Comparison of ENCODE assay signal across 17 cellular contexts in the genomic region with DNA sequence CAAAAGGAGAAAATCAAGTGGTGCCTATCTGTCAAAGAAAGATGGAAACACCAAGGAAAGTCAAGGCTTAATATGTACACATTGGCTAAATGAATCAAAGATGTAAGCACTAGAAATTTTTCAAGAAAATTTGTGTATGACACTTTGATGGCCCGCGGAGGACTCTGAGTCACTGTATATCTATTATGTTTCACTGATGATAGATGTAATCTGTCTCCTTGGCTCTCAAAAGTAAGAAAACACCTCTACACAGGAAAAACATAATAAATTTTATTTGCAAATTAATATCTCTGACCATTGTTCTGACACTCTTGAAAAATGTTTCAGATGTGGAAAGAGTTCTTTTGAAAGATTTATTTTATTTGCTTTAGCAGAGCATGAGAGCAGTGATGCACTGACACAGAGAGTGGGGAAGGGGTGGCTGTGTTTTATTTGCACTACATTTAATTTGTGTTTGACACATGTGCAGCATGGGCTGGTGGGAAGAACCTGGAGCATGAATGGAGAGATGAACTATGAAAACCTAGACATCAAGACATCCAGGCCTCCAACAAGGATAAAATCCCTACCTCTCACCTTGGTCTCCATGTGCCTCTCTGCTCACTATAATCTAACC.
A peak's percentile ranks its signal among the peaks of the same experiment; 100 is the strongest.
DNase-seq lines count a peak whose midpoint lies in the region; ATAC-seq and TF ChIP-seq lines count a peak whose summit lies in the region.
"Had no signal": no experiment of that assay in that cellular context is flagged by ENCODE, and none has a peak within 500 bp of the region (broad histone marks: within the 10 kb centered on the region; RNA-seq: fewer than 3 reads in every experiment).

No MANE protein-coding gene starts in this region.

- H3F3A ChIP-seq in SK-N-SH (replicated peaks; ENCODE audit: insufficient read depth) = peaks cover 12% of the 10 kb centered on the region

- no peaks in the 10 kb centered on the region for H3K9me3 ChIP-seq in SK-N-SH
- H3K9me3 ChIP-seq in uterus = peaks cover 0 to 12% of the 10 kb centered on the region in 2 donors

- H4K20me1 ChIP-seq in SK-N-SH (ENCODE audit: insufficient read depth) = no peaks in the 10 kb centered on the region

- POLR2A ChIA-PET in SK-N-SH (lab: Yijun Ruan, JAX) (no interaction called here), T-cell (lab: Charles Lee) (no interaction called here)

- TF ChIP-seq CTCF in SK-N-SH (IDR thresholded peaks at IDR 0.05) (no peak), fibroblast of villous mesenchyme (IDR thresholded peaks at IDR 0.05; ENCODE audit: insufficient read depth, low read depth, low read length) (no peak), uterus (IDR thresholded peaks at IDR 0.05) (no peak)

- H3K4me1 ChIP-seq in SK-N-SH (ENCODE audit: control insufficient read depth in 1 of 2, insufficient read depth in 2 of 2, low read depth in 1 of 2, low read length in 1 of 2) (peaks cover 3 to 13% of the 10 kb centered on the region in 2 experiments), uterus (peaks cover 0 to 24% of the 10 kb centered on the region in 2 donors)

- peaks cover 0 to 2% (median 0%) of the 10 kb centered on the region in 3 donors for H3K4me1 Mint-ChIP-seq in T-cell

- H3K4me3 ChIP-seq in SK-N-SH (ENCODE audit: low read depth in 2 of 2, low read length in 1 of 2) (no peak overlapping the region), fibroblast of villous mesenchyme (ENCODE audit: low read depth, low read length) (no peak overlapping the region), uterus (no peak overlapping the region)
- H3K4me3 ChIP-seq: GM23248 had no signal

- 62% methylated on average over 2 of the region's 2 CpGs for WGBS in SK-N-SH (ENCODE audit: low lambda C conversion rate)

- H3K36me3 ChIP-seq in SK-N-SH (replicated peaks in 1 of 2; ENCODE audit: control insufficient read depth in 1 of 2, insufficient read depth in 2 of 2, low read length in 1 of 2) (no peaks in the 10 kb centered on the region), uterus (no peaks in the 10 kb centered on the region)

- DNase-seq in SK-N-SH (no peak), fibroblast of villous mesenchyme (ENCODE audit: low read depth) (peak; percentile 49), uterus (peak in 1 of 2 donors; percentile 68), OCI-M2 (lab: John Stamatoyannopoulos, UW; ENCODE audit: unreplicated experiment) (no peak), SW480 (ENCODE audit: low spot score) (no peak), T-cell (no peak)
- DNase-seq: C1 segment of cervical spinal cord; Calu3; CD4-positive, alpha-beta memory T cell; COR-L47; DMS53; DMS79 treated with DMSO at 0.1 percent for 48 hours; GF-D8; GM23248; H7; HCEC 1CT; HFFc6 had no signal

- CTCF ChIA-PET in SK-N-SH (lab: Yijun Ruan, JAX) = interaction anchor here (0.7 kb wide), 1 partner anchor 46 kb away, joined by 3 read pairs; no protein-coding TSS in a partner anchor
- CTCF ChIA-PET in T-cell (lab: Charles Lee) = no interaction called here

- H3K9me2 ChIP-seq in SK-N-SH = no peaks in the 10 kb centered on the region

- intact Hi-C loops in uterus (cut with DNase I; ENCODE audit: low total_unique reads) = loop anchor here (5.0 kb wide), 2 partner anchors 176 to 194 kb away; no protein-coding TSS in a partner anchor

- H3K9ac ChIP-seq in SK-N-SH = no peak overlapping the region
- H3K9ac ChIP-seq: GM23248 had no signal

- no peak for TF ChIP-seq EP300 in SK-N-SH (IDR thresholded peaks at IDR 0.05; ENCODE audit: borderline replicate concordance in 1 of 2, low read depth in 1 of 2, low read length in 1 of 2)

- H2AFZ ChIP-seq in SK-N-SH (ENCODE audit: low read depth) = no peak overlapping the region
- H2AFZ ChIP-seq: GM23248 had no signal

- peaks cover 18 to 20% of the 10 kb centered on the region in 2 donors for H3K27me3 Mint-ChIP-seq in T-cell

- no peak overlapping the region for H3K4me2 ChIP-seq in SK-N-SH

- peak overlapping the region in 1 of 2 experiments; percentile 53; a peak in 1 of 4 replicates for H3K27ac ChIP-seq in SK-N-SH (ENCODE audit: low read depth in 2 of 2, low read length in 1 of 2)
- H3K27ac ChIP-seq in uterus = peak overlapping the region; percentile 44 to 61
- H3K27ac ChIP-seq: GM23248 had no signal

- TF ChIP-seq RAD21 in SK-N-SH (IDR thresholded peaks at IDR 0.05; ENCODE audit: low read length) = no peak

- ATAC-seq in T-cell (replicated peaks in 1 of 4) = no peak

- no peaks in the 10 kb centered on the region for H3K36me3 Mint-ChIP-seq in T-cell
- H3K36me3 Mint-ChIP-seq: CD4-positive, alpha-beta memory T cell had no signal

- no peak for TF ChIP-seq POLR2A in uterus (IDR thresholded peaks at IDR 0.05)

- H3K27me3 ChIP-seq in SK-N-SH (ENCODE audit: insufficient read depth) (no peaks in the 10 kb centered on the region), uterus (no peaks in the 10 kb centered on the region)

- no peaks in the 10 kb centered on the region for H3K79me2 ChIP-seq in SK-N-SH (ENCODE audit: insufficient read depth)

- H3K27ac Mint-ChIP-seq in T-cell = no peak overlapping the region
- H3K27ac Mint-ChIP-seq: CD4-positive, alpha-beta memory T cell; HFFc6 had no signal

- no peak overlapping the region for H3K4me3 Mint-ChIP-seq in T-cell
- H3K4me3 Mint-ChIP-seq: CD4-positive, alpha-beta memory T cell; HFFc6 had no signal

- H3K9me3 Mint-ChIP-seq in T-cell = peaks cover 0 to 4% (median 3%) of the 10 kb centered on the region in 3 donors

TF ChIP-seq in SK-N-SH, 30 proteins besides CTCF, POLR2A, EP300 and RAD21:
- TF ChIP-seq CHD2 (IDR thresholded peaks at IDR 0.05; ENCODE audit: low read length, partially characterized antibody) (no peak), SIN3A (IDR thresholded peaks at IDR 0.05; ENCODE audit: borderline replicate concordance, low read depth, low read length) (no peak), RXRA (IDR thresholded peaks at IDR 0.05; ENCODE audit: borderline replicate concordance, low read depth) (no peak), NFIC (IDR thresholded peaks at IDR 0.05; ENCODE audit: borderline replicate concordance) (no peak), TCF12 (IDR thresholded peaks at IDR 0.05) (0 out of 2 replicates have a peak, but pooled peaks have one; percentile 32), USF2 (IDR thresholded peaks at IDR 0.05; ENCODE audit: borderline replicate concordance, low read depth, low read length) (no peak), MAX (IDR thresholded peaks at IDR 0.05; ENCODE audit: low read depth) (no peak), JUND (IDR thresholded peaks at IDR 0.05) (peak; percentile 25)
- TF ChIP-seq, protein P1, sequence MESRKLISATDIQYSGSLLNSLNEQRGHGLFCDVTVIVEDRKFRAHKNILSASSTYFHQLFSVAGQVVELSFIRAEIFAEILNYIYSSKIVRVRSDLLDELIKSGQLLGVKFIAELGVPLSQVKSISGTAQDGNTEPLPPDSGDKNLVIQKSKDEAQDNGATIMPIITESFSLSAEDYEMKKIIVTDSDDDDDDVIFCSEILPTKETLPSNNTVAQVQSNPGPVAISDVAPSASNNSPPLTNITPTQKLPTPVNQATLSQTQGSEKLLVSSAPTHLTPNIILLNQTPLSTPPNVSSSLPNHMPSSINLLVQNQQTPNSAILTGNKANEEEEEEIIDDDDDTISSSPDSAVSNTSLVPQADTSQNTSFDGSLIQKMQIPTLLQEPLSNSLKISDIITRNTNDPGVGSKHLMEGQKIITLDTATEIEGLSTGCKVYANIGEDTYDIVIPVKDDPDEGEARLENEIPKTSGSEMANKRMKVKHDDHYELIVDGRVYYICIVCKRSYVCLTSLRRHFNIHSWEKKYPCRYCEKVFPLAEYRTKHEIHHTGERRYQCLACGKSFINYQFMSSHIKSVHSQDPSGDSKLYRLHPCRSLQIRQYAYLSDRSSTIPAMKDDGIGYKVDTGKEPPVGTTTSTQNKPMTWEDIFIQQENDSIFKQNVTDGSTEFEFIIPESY (IDR thresholded peaks at IDR 0.05; ENCODE audit: borderline replicate concordance, low read depth) = no peak
- TF ChIP-seq, protein P2, sequence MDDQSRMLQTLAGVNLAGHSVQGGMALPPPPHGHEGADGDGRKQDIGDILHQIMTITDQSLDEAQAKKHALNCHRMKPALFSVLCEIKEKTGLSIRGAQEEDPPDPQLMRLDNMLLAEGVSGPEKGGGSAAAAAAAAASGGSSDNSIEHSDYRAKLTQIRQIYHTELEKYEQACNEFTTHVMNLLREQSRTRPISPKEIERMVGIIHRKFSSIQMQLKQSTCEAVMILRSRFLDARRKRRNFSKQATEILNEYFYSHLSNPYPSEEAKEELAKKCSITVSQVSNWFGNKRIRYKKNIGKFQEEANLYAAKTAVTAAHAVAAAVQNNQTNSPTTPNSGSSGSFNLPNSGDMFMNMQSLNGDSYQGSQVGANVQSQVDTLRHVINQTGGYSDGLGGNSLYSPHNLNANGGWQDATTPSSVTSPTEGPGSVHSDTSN (IDR thresholded peaks at IDR 0.05) = peak; percentile 59
